Comparison of ENCODE assay signal across 28 cellular contexts in the genomic region with DNA sequence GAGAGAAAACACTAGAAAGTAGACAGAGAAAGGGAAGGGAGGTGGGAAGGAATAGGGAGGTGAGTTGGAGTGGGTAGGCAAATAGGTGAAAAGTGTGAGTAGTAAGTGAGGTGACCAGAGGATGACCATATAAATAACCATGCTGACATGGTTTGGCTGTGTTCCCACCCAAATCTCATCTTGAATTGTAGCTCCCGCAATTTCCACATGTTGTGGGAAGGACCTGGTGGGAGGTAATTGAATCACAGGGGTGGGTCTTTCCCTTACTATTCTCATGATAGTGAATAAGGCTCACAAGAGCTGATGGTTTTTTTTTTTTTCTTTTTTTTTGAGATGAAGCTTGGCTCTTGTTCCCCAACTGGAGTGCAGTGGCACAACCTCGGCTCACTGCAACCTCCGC. TPM values are rescaled to one million over a fixed set of nuclear protein-coding genes. Genes with fewer than 3 reads are reported as not detected.
"Had no signal": no experiment of that assay in that cellular context is flagged by ENCODE, and none has a peak within 500 bp of the region (broad histone marks: within the 10 kb centered on the region; RNA-seq: fewer than 3 reads in every experiment).

No MANE protein-coding gene starts in this region.

- ATAC-seq: HepG2, Panc1, PC-3, T-cell had no signal

- H3K9me3 Mint-ChIP-seq: T-cell had no signal

- H3K4me3 Mint-ChIP-seq: T-cell had no signal

- H3K9me2 ChIP-seq: SK-N-SH had no signal

- H3K27ac Mint-ChIP-seq: T-cell had no signal

- H3K27ac ChIP-seq: KMS-11, RWPE1 had no signal

- H3K27me3 Mint-ChIP-seq: T-cell had no signal

- DNase-seq: IMR-90; Kasumi-1; MM.1S; NCI-H1092 treated with DMSO at 0.1 percent for 48 hours; NCI-H1417; NCI-H1436 treated with DMSO at 0.1 percent for 48 hours; NCI-H1694; NCI-H187 treated with DMSO at 0.1 percent for 48 hours; NCI-H2029 treated with DMSO at 0.1 percent for 48 hours; NCI-H2107; NCI-H2227 treated with DMSO at 0.1 percent for 48 hours; NCI-H524; NCI-H526 treated with DMSO at 0.1 percent for 48 hours; NCI-H748 treated with DMSO at 0.1 percent for 48 hours; NK-92 treated with Interleukin-12 subunit alpha and Interleukin-12 subunit beta, amount 100 ng/mL, for 24 hours; PC-3; SHP77; SK-N-SH; SW 1271; T-cell had no signal

- H3K4me2 ChIP-seq: KMS-11, SK-N-SH had no signal

- H3K36me3 Mint-ChIP-seq: T-cell had no signal

- H3K4me1 Mint-ChIP-seq: T-cell had no signal

- H3K9me3 ChIP-seq: SK-N-SH had no signal

RNA-seq across cellular contexts. Expression of a gene that starts 28.0 kb away (rescaled TPM):
- total RNA-seq: OCI-LY7 had no signal

RNA-seq across cellular contexts. Expression of a gene that starts 39.4 kb away (rescaled TPM):
- total RNA-seq: HepG2, HT1080, IMR-90, M059J, NCI-H460, OCI-LY7, PC-3 had no signal
- polyA plus RNA-seq: HepG2, IMR-90, SK-N-SH had no signal
